ENCODE assay signal across 8 cellular contexts in genomic region chr22:24953294-24954113, GRCh38. TPM values are rescaled to one million over a fixed set of nuclear protein-coding genes. Genes with fewer than 3 reads are reported as not detected.
DNase-seq lines count a peak whose midpoint lies in the region; FAIRE-seq and TF ChIP-seq lines count a peak whose summit lies in the region.

No MANE protein-coding gene starts in this region.

- H3K9ac ChIP-seq in colonic mucosa (ENCODE audit: low read depth in 2 of 2, low read length in 2 of 2) (peak overlapping the region; percentile 72 to 92), mesenchymal stem cell (ENCODE audit: low read length) (peak overlapping the region; percentile 88)

- H4K8ac ChIP-seq in mesenchymal stem cell (ENCODE audit: low read length) = peak overlapping the region; percentile 77

- intact Hi-C loops in colonic mucosa (cut with DNase I) = loop anchor here (2.0 to 5.0 kb wide), 2 partner anchors 39 to 95 kb away; no protein-coding TSS in a partner anchor

- H2BK5ac ChIP-seq in mesenchymal stem cell (ENCODE audit: low read depth, low read length, poor library complexity, severe bottlenecking) = no peak overlapping the region

- H2BK15ac ChIP-seq in mesenchymal stem cell (ENCODE audit: low read depth, poor library complexity, severe bottlenecking) = peak overlapping the region; percentile 75

- peak overlapping the region in 1 of 2 experiments; percentile 45 for H2BK12ac ChIP-seq in mesenchymal stem cell (ENCODE audit: low read length in 2 of 2)

- peak overlapping the region; percentile 76 to 80 for H3K18ac ChIP-seq in mesenchymal stem cell (ENCODE audit: low read depth in 1 of 2, low read length in 2 of 2)

- peaks cover 1% of the 10 kb centered on the region for H3K36me3 Mint-ChIP-seq in activated naive CD4-positive, alpha-beta T cell treated with anti-CD3 and anti-CD28 coated beads, Interleukin-2, amount 50 U/mL, for 24 hours

- H3K4ac ChIP-seq in mesenchymal stem cell (ENCODE audit: low read depth in 1 of 2, low read length in 2 of 2) = peak overlapping the region; percentile 20 to 54

- TF ChIP-seq CTCF in colonic mucosa (IDR thresholded peaks at IDR 0.05) = no peak

- H3K4me1 Mint-ChIP-seq in activated naive CD4-positive, alpha-beta T cell treated with anti-CD3 and anti-CD28 coated beads, Interleukin-2, amount 50 U/mL, for 24 hours = peaks cover 10% of the 10 kb centered on the region

- H3K23ac ChIP-seq in mesenchymal stem cell (ENCODE audit: low read length in 2 of 2) = peak overlapping the region in 1 of 2 experiments; percentile 78

- peak overlapping the region; percentile 77 for H4K91ac ChIP-seq in mesenchymal stem cell (ENCODE audit: low read length)

- H3K79me1 ChIP-seq in mesenchymal stem cell (replicated peaks; ENCODE audit: low read length, poor library complexity, severe bottlenecking) = peaks cover 2% of the 10 kb centered on the region

- H3K9me3 ChIP-seq in colonic mucosa (no peaks in the 10 kb centered on the region), mesenchymal stem cell (ENCODE audit: control insufficient read depth, low read length) (no peaks in the 10 kb centered on the region)

- H3K36me3 ChIP-seq in colonic mucosa (no peaks in the 10 kb centered on the region), mesenchymal stem cell (ENCODE audit: control insufficient read depth in 1 of 2, insufficient read depth in 2 of 2, low read depth in 1 of 2, low read length in 2 of 2) (no peaks in the 10 kb centered on the region)

- peak overlapping the region; percentile 89 for H3K27ac ChIP-seq in colonic mucosa
- H3K27ac ChIP-seq in mesenchymal stem cell (ENCODE audit: low read length, poor library complexity, severe bottlenecking) = no peak overlapping the region

- H3K27ac Mint-ChIP-seq in activated naive CD4-positive, alpha-beta T cell treated with anti-CD3 and anti-CD28 coated beads, Interleukin-2, amount 50 U/mL, for 24 hours = peak overlapping the region; percentile 83

- peak overlapping the region; percentile 30 for H2AFZ ChIP-seq in mesenchymal stem cell (ENCODE audit: low read depth, low read length)

- peak; percentile 32 for FAIRE-seq in urothelium cell line (lab: Jason Lieb, UNC)

- peak overlapping the region; percentile 86 for H2BK120ac ChIP-seq in mesenchymal stem cell (ENCODE audit: low read depth, low read length)

- H3K27me3 ChIP-seq in colonic mucosa (peaks cover 4% of the 10 kb centered on the region), mesenchymal stem cell (ENCODE audit: control insufficient read depth in 1 of 2, insufficient read depth in 1 of 2, low read length in 2 of 2) (peaks cover 13 to 23% of the 10 kb centered on the region in 2 experiments)

- H3K9me3 Mint-ChIP-seq in activated naive CD4-positive, alpha-beta T cell treated with anti-CD3 and anti-CD28 coated beads, Interleukin-2, amount 50 U/mL, for 24 hours = no peaks in the 10 kb centered on the region

- WGBS in mesenchymal stem cell = 4% methylated on average over 36 of the region's 53 CpGs

- peak overlapping the region in 1 of 2 experiments; percentile 80 for H3K14ac ChIP-seq in mesenchymal stem cell (ENCODE audit: low read length in 2 of 2)

- peak overlapping the region; percentile 67 for H3K4me3 ChIP-seq in colonic mucosa
- peak overlapping the region; percentile 75 to 87 for H3K4me3 ChIP-seq in mesenchymal stem cell (ENCODE audit: insufficient read depth in 1 of 2, low read depth in 1 of 2, low read length in 2 of 2)

- peaks cover 27% of the 10 kb centered on the region for H3K27me3 Mint-ChIP-seq in activated naive CD4-positive, alpha-beta T cell treated with anti-CD3 and anti-CD28 coated beads, Interleukin-2, amount 50 U/mL, for 24 hours

- H2AK5ac ChIP-seq in mesenchymal stem cell (ENCODE audit: low read length, severe bottlenecking) = no peak overlapping the region

- H3K4me2 ChIP-seq in mesenchymal stem cell (ENCODE audit: low read length, poor library complexity, severe bottlenecking) = peak overlapping the region; percentile 97

- H3K4me1 ChIP-seq in colonic mucosa (no peaks in the 10 kb centered on the region), mesenchymal stem cell (ENCODE audit: control insufficient read depth, insufficient read depth, low read depth, low read length) (peaks cover 17% of the 10 kb centered on the region)

- DNase-seq in activated naive CD4-positive, alpha-beta T cell treated with anti-CD3 and anti-CD28 coated beads, Interleukin-2, amount 50 U/mL, for 16 hours = no peak
- DNase-seq in colonic mucosa = peak; percentile 69
- peak; percentile 32 for DNase-seq in mesenchymal stem cell
- peak; percentile 60 for DNase-seq in urothelium cell line (ENCODE audit: low spot score)
- no peak for DNase-seq in Ammon's horn (ENCODE audit: low spot score)
- no peak for DNase-seq in OCI-M1 (lab: John Stamatoyannopoulos, UW)
- no peak for DNase-seq in stimulated activated CD4-positive, alpha-beta T cell treated with anti-CD3 and anti-CD28 coated beads, Interleukin-4, amount 100 ng/mL, for 24 hours

- peak overlapping the region; percentile 85 for H3K4me3 Mint-ChIP-seq in activated naive CD4-positive, alpha-beta T cell treated with anti-CD3 and anti-CD28 coated beads, Interleukin-2, amount 50 U/mL, for 24 hours

RNA-seq across cellular contexts. Expression of gene KIAA1671, which starts 1.0 kb away (rescaled TPM):
- total RNA-seq in colonic mucosa = 10 to 100 TPM; 82.5 to 94.3 TPM
- polyA plus RNA-seq in mesenchymal stem cell (2013, experiment 1 of 2) = 6.7 TPM
- 6.6 TPM for polyA plus RNA-seq in mesenchymal stem cell (2013, experiment 2 of 2)

RNA-seq across cellular contexts. Expression of gene LHFPL7, which starts 7.0 kb away (rescaled TPM):
- not detected for total RNA-seq in colonic mucosa
- polyA plus RNA-seq in mesenchymal stem cell (2013, experiment 1 of 2) = not detected
- polyA plus RNA-seq in mesenchymal stem cell (2013, experiment 2 of 2) = not detected

Comparison
In these comparisons a context has a peak if more than half of its experiments do, and no peak if none do; other contexts are left out.
1. DNase-seq: peak in colonic mucosa (single experiment), mesenchymal stem cell (single experiment) and urothelium cell line (single experiment); none in activated naive CD4-positive, alpha-beta T cell treated with anti-CD3 and anti-CD28 coated beads, Interleukin-2, amount 50 U/mL, for 16 hours (single experiment), Ammon's horn (single experiment), OCI-M1 (single experiment) and stimulated activated CD4-positive, alpha-beta T cell treated with anti-CD3 and anti-CD28 coated beads, Interleukin-4, amount 100 ng/mL, for 24 hours (single experiment).